8 cellular contexts compared by ENCODE assay signal in genomic region chr4:74228691-74229640, GRCh38.
A peak's percentile ranks its signal among the peaks of the same experiment; 100 is the strongest.
DNase-seq lines count a peak whose midpoint lies in the region; ATAC-seq and TF ChIP-seq lines count a peak whose summit lies in the region.

No MANE protein-coding gene starts in this region.

- no peak overlapping the region for H3K27ac ChIP-seq in CD4-positive, CD25-positive, alpha-beta regulatory T cell (ENCODE audit: insufficient read depth, low read length, poor library complexity, severe bottlenecking)
- no peak overlapping the region for H3K27ac ChIP-seq in neural progenitor cell
- no peak overlapping the region for H3K27ac ChIP-seq in testis

- no peak overlapping the region for H3K4me2 ChIP-seq in neural progenitor cell

- no peaks in the 10 kb centered on the region for H3K36me3 ChIP-seq in CD4-positive, CD25-positive, alpha-beta regulatory T cell (ENCODE audit: control insufficient read depth, insufficient read depth, low read length)
- H3K36me3 ChIP-seq in neural progenitor cell (no peaks in the 10 kb centered on the region), testis (ENCODE audit: low read depth, missing control alignments) (no peaks in the 10 kb centered on the region)

- H3K27me3 Mint-ChIP-seq in CD4-positive, CD25-positive, alpha-beta regulatory T cell, result peaks cover 4% of the 10 kb centered on the region
- no peaks in the 10 kb centered on the region for H3K27me3 Mint-ChIP-seq in activated CD8-positive, alpha-beta memory T cell treated with anti-CD3 and anti-CD28 coated beads, Interleukin-2, amount 10 ng/mL, durations not matched to agents 7 days and 5 days
- H3K27me3 Mint-ChIP-seq in neural progenitor cell (ENCODE audit: insufficient read depth, low read depth), result no peaks in the 10 kb centered on the region

- no peak overlapping the region for H3K4me3 Mint-ChIP-seq in CD4-positive, CD25-positive, alpha-beta regulatory T cell
- H3K4me3 Mint-ChIP-seq in activated CD8-positive, alpha-beta memory T cell treated with anti-CD3 and anti-CD28 coated beads, Interleukin-2, amount 10 ng/mL, durations not matched to agents 7 days and 5 days, result no peak overlapping the region
- H3K4me3 Mint-ChIP-seq in neural progenitor cell, result no peak overlapping the region

- no peaks in the 10 kb centered on the region for H3F3A ChIP-seq in neural progenitor cell (ENCODE audit: low read depth)

- no peaks in the 10 kb centered on the region for H3K9me3 ChIP-seq in CD4-positive, CD25-positive, alpha-beta regulatory T cell (ENCODE audit: control insufficient read depth in 2 of 2, low read length in 2 of 2)
- no peaks in the 10 kb centered on the region for H3K9me3 ChIP-seq in neural progenitor cell (ENCODE audit: low read depth)
- no peaks in the 10 kb centered on the region for H3K9me3 ChIP-seq in testis

- no peaks in the 10 kb centered on the region for H3K36me3 Mint-ChIP-seq in CD4-positive, CD25-positive, alpha-beta regulatory T cell
- no peaks in the 10 kb centered on the region for H3K36me3 Mint-ChIP-seq in activated CD8-positive, alpha-beta memory T cell treated with anti-CD3 and anti-CD28 coated beads, Interleukin-2, amount 10 ng/mL, durations not matched to agents 7 days and 5 days
- no peaks in the 10 kb centered on the region for H3K36me3 Mint-ChIP-seq in neural progenitor cell

- no peaks in the 10 kb centered on the region for H3K4me1 Mint-ChIP-seq in CD4-positive, CD25-positive, alpha-beta regulatory T cell
- peaks cover 16% of the 10 kb centered on the region for H3K4me1 Mint-ChIP-seq in activated CD8-positive, alpha-beta memory T cell treated with anti-CD3 and anti-CD28 coated beads, Interleukin-2, amount 10 ng/mL, durations not matched to agents 7 days and 5 days
- no peaks in the 10 kb centered on the region for H3K4me1 Mint-ChIP-seq in neural progenitor cell

- peak in 1 of 2 donors; percentile 63 for ATAC-seq in CD4-positive, CD25-positive, alpha-beta regulatory T cell (ENCODE audit: low read depth in 2 of 2)
- ATAC-seq in GM18873 (IDR thresholded peaks at IDR 0.05; ENCODE audit: low FRiP score, unreplicated experiment) (peak; percentile 82), HG03135 (IDR thresholded peaks at IDR 0.05; ENCODE audit: unreplicated experiment) (peak; percentile 76), esophagus mucosa (peak; percentile 68)
- peak; percentile 89 for ATAC-seq in activated CD8-positive, alpha-beta memory T cell treated with anti-CD3 and anti-CD28 coated beads, Interleukin-2, amount 10 ng/mL, durations not matched to agents 7 days and 5 days

- no peak overlapping the region for H3K4me3 ChIP-seq in CD4-positive, CD25-positive, alpha-beta regulatory T cell (ENCODE audit: low read depth, low read length)
- no peak overlapping the region for H3K4me3 ChIP-seq in neural progenitor cell
- no peak overlapping the region for H3K4me3 ChIP-seq in testis

- no peaks in the 10 kb centered on the region for H3K27me3 ChIP-seq in CD4-positive, CD25-positive, alpha-beta regulatory T cell (ENCODE audit: control insufficient read depth, insufficient read depth, low read length)
- H3K27me3 ChIP-seq in neural progenitor cell (no peaks in the 10 kb centered on the region), testis (no peaks in the 10 kb centered on the region)

- DNase-seq in CD4-positive, CD25-positive, alpha-beta regulatory T cell, result peak; percentile 27 to 80 (median 60)
- peak; percentile 48 to 57 for DNase-seq in NOMO-1 (lab: John Stamatoyannopoulos, UW; ENCODE audit: unreplicated experiment in 2 of 2)
- peak; percentile 84 for DNase-seq in activated CD8-positive, alpha-beta memory T cell treated with anti-CD3 and anti-CD28 coated beads, Interleukin-2, amount 10 ng/mL, durations not matched to agents 7 days and 5 days
- DNase-seq in neural progenitor cell (ENCODE audit: low spot score), result peak; percentile 79
- peak; percentile 88 for DNase-seq in testis

- H3K9me3 Mint-ChIP-seq in CD4-positive, CD25-positive, alpha-beta regulatory T cell, result no peaks in the 10 kb centered on the region
- no peaks in the 10 kb centered on the region for H3K9me3 Mint-ChIP-seq in activated CD8-positive, alpha-beta memory T cell treated with anti-CD3 and anti-CD28 coated beads, Interleukin-2, amount 10 ng/mL, durations not matched to agents 7 days and 5 days (ENCODE audit: low read depth)
- no peaks in the 10 kb centered on the region for H3K9me3 Mint-ChIP-seq in neural progenitor cell

- TF ChIP-seq CTCF in neural progenitor cell (IDR thresholded peaks at IDR 0.05), result peak; percentile 94
- peak; percentile 55 to 88 (median 61) for TF ChIP-seq CTCF in testis (IDR thresholded peaks at IDR 0.05)

- WGBS in testis, 2 donors, result 53 to 59% methylated on average over 4 of the region's 4 CpGs

- intact Hi-C loops in testis (cut with DNase I; ENCODE audit: low total_unique reads), result no loop called here

- H3K4me1 ChIP-seq in CD4-positive, CD25-positive, alpha-beta regulatory T cell (ENCODE audit: control insufficient read depth, insufficient read depth, low read length, poor library complexity, severe bottlenecking), result no peaks in the 10 kb centered on the region
- H3K4me1 ChIP-seq in neural progenitor cell (no peaks in the 10 kb centered on the region), testis (no peaks in the 10 kb centered on the region)

- no peaks in the 10 kb centered on the region for H3K79me2 ChIP-seq in neural progenitor cell (ENCODE audit: low read depth)

- no peak for TF ChIP-seq POLR2A in testis (IDR thresholded peaks at IDR 0.05)

- no peak overlapping the region for H3K27ac Mint-ChIP-seq in CD4-positive, CD25-positive, alpha-beta regulatory T cell
- no peak overlapping the region for H3K27ac Mint-ChIP-seq in activated CD8-positive, alpha-beta memory T cell treated with anti-CD3 and anti-CD28 coated beads, Interleukin-2, amount 10 ng/mL, durations not matched to agents 7 days and 5 days
- H3K27ac Mint-ChIP-seq in neural progenitor cell, result no peak overlapping the region

- CTCF ChIA-PET in activated CD8-positive, alpha-beta memory T cell treated with anti-CD3 and anti-CD28 coated beads, Interleukin-2, amount 10 ng/mL, durations not matched to agents 7 days and 5 days (lab: Charles Lee), result interaction anchor here (0.8 to 3.1 kb wide), 16 partner anchors 11 to 93 kb away, joined by 3 to 19 read pairs (median 4); partner anchors contain the start of gene EPGN

- H2AFZ ChIP-seq in neural progenitor cell (replicated peaks), result no peak overlapping the region

- H4K20me1 ChIP-seq in neural progenitor cell (ENCODE audit: low read depth), result no peaks in the 10 kb centered on the region

- H3K9ac ChIP-seq in neural progenitor cell, result no peak overlapping the region
